Comparison of ENCODE assay signal across 17 cellular contexts in the genomic region with DNA sequence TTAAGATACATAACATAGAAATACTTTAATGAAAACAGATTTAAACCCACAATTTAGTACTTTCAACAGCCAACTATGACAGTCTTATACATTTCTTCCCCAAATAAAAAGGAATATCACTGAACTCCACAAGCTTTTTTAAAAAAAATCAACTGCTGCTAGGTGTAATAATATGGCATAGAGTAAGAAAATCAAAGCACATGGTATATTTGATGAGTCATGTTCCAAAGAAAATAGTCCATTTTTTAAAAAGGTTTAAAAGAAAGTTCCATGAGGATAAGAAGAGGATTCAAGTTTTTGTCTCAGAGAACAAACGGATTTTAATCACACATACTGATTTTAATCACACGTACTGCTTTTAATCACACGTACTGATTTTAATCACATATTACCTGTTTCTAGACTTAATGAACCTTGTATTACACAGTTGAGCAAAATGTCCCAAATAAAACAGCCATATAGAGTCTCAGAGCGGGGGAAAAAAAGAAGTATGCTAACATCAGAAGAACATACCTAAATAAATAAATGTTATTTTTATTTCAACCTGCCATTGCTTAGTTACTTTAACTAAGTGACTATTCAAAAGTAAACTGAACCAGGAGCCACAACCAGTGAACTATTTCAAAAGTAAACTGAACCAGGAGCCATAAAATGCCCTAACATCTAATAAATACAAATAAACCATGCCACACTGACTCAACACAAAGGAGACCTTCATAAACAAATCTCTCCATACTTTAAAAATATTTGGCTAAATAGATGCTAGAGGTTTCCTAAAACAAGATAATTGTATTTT.
DNase-seq lines count a peak whose midpoint lies in the region; ATAC-seq, FAIRE-seq and TF ChIP-seq lines count a peak whose summit lies in the region.
"Had no signal": no experiment of that assay in that cellular context is flagged by ENCODE, and none has a peak within 500 bp of the region (broad histone marks: within the 10 kb centered on the region; RNA-seq: fewer than 3 reads in every experiment).

No MANE protein-coding gene starts in this region.

- no peaks in the 10 kb centered on the region for H3K9me1 ChIP-seq in K562 (ENCODE audit: control insufficient read depth, insufficient read depth, low read length)

- H3K4me3 ChIP-seq in HepG2 (replicated peaks in 1 of 3; ENCODE audit: insufficient read depth in 1 of 3, low read depth in 2 of 3, low read length in 3 of 3) (no peak overlapping the region), right lobe of liver (no peak overlapping the region), K562 (no peak overlapping the region), aorta (ENCODE audit: low read length in 2 of 2) (no peak overlapping the region)
- H3K4me3 ChIP-seq: HAP-1 had no signal

- FAIRE-seq in HepG2 (lab: Jason Lieb, UNC) (no peak), K562 (lab: Jason Lieb, UNC) (no peak)
- FAIRE-seq: GM18507 had no signal

- H3K27ac ChIP-seq in HepG2 (ENCODE audit: extremely low read length, insufficient read depth, low read length), result no peak overlapping the region
- H3K27ac ChIP-seq in right lobe of liver, result no peak overlapping the region
- H3K27ac ChIP-seq in K562 (ENCODE audit: extremely low read depth, low read depth, low read length), result no peak overlapping the region
- no peak overlapping the region for H3K27ac ChIP-seq in aorta (ENCODE audit: low read depth in 1 of 2, low read length in 2 of 2)
- H3K27ac ChIP-seq: C4-2B had no signal

- ATAC-seq in HepG2 (no peak), right lobe of liver (no peak), K562 (no peak), aorta (ENCODE audit: low FRiP score) (no peak)
- ATAC-seq: CD8-positive, alpha-beta T cell had no signal

- TF ChIP-seq CTCF in HepG2 (CRISPR knock-in tag; IDR thresholded peaks at IDR 0.05) (no peak), right lobe of liver (IDR thresholded peaks at IDR 0.05) (no peak), K562 (IDR thresholded peaks at IDR 0.05 in 2 of 3, conservative IDR thresholded peaks at IDR 0.05 in 1 of 3; ENCODE audit: insufficient read depth in 2 of 3, low read depth in 1 of 3, low read length in 3 of 3) (no peak)

- H4K20me1 ChIP-seq in HepG2 (ENCODE audit: insufficient read depth, low read length), result no peaks in the 10 kb centered on the region; the same call in 1 of the 2 replicates
- H4K20me1 ChIP-seq in K562 (replicated peaks; ENCODE audit: control insufficient read depth, insufficient read depth, low read length), result no peaks in the 10 kb centered on the region

- CTCF ChIA-PET in HepG2 (lab: Yijun Ruan, JAX; ENCODE audit: low intra/inter-chr PET ratio, low total read pairs) (no interaction called here), K562 (lab: Yijun Ruan, JAX; ENCODE audit: low intra/inter-chr PET ratio) (no interaction called here)

- H3K4me1 ChIP-seq in HepG2 (ENCODE audit: insufficient read depth, low read length) (peaks cover 9% of the 10 kb centered on the region), right lobe of liver (no peaks in the 10 kb centered on the region), K562 (replicated peaks in 1 of 2; ENCODE audit: control insufficient read depth in 2 of 2, insufficient read depth in 2 of 2, low read length in 2 of 2) (no peaks in the 10 kb centered on the region), aorta (ENCODE audit: control insufficient read depth in 1 of 2, insufficient read depth in 2 of 2, low read length in 2 of 2) (no peaks in the 10 kb centered on the region)
- H3K4me1 ChIP-seq: BE2C had no signal

- TF ChIP-seq RAD21 in HepG2 (CRISPR knock-in tag; IDR thresholded peaks at IDR 0.05) (no peak), K562 (CRISPR knock-in tag; conservative IDR thresholded peaks at IDR 0.05 in 1 of 2, IDR thresholded peaks at IDR 0.05 in 1 of 2) (no peak)

- H3K4me2 ChIP-seq in HepG2 (ENCODE audit: low read depth, low read length), result no peak overlapping the region
- no peak overlapping the region for H3K4me2 ChIP-seq in K562 (ENCODE audit: insufficient read depth, low read length)

- H3K79me2 ChIP-seq in HepG2 (ENCODE audit: insufficient read depth, low read length), result no peaks in the 10 kb centered on the region
- no peaks in the 10 kb centered on the region for H3K79me2 ChIP-seq in K562 (ENCODE audit: control insufficient read depth, insufficient read depth, low read length)

- DNase-seq in HepG2 (ENCODE audit: low spot score) (no peak), right lobe of liver (no peak), M059J (ENCODE audit: low read depth) (peak; percentile 23), K562 (ENCODE audit: extremely low read depth in 1 of 4, low spot score in 3 of 4) (no peak), NCI-H226 (no peak), DMS153 (lab: John Stamatoyannopoulos, UW) (no peak), aorta (no peak)
- DNase-seq in stimulated activated CD8-positive, alpha-beta memory T cell treated with anti-CD3 and anti-CD28 coated beads, Interleukin-4, amount 100 ng/mL, for 48 hours, result no peak
- DNase-seq: BE2C; CD8-positive, alpha-beta T cell; COR-L47; DMS53; GF-D8; GOT3 had no signal

- H2AFZ ChIP-seq in HepG2 (ENCODE audit: low read length) (no peak overlapping the region), K562 (ENCODE audit: low read depth, low read length) (no peak overlapping the region)

- BruUV-seq in HepG2 (replicated peaks; lab: Mats Ljungman, UMichigan) (no TSS peak), K562 (replicated peaks; lab: Mats Ljungman, UMichigan) (no TSS peak)

- 96% methylated on average over 4 of the region's 4 CpGs for WGBS in HepG2 (ENCODE audit: low lambda C conversion rate)
- 74% methylated on average over 4 of the region's 4 CpGs for WGBS in right lobe of liver (ENCODE audit: insufficient coverage, low coverage, low lambda C conversion rate, missing lambda C conversion rate)
- WGBS in K562 (ENCODE audit: insufficient coverage, low coverage, missing lambda C conversion rate), result 2% methylated on average over 4 of the region's 4 CpGs
- 93 to 95% methylated on average over 4 of the region's 4 CpGs for WGBS in aorta, 2 donors

- TF ChIP-seq POLR2A in HepG2 (IDR thresholded peaks at IDR 0.05; ENCODE audit: insufficient read depth in 1 of 2, low read depth in 2 of 2, low read length in 2 of 2), result no peak
- TF ChIP-seq POLR2A in right lobe of liver (IDR thresholded peaks at IDR 0.05), result no peak
- TF ChIP-seq POLR2A in K562 (conservative IDR thresholded peaks at IDR 0.05), result no peak

- intact Hi-C loops in HepG2 (cut with micrococcal nuclease; ENCODE audit: unreplicated experiment) (no loop called here), right lobe of liver (cut with DNase I) (no loop called here), K562 (cut with micrococcal nuclease) (no loop called here), aorta (cut with DNase I) (no loop called here)

- H3K9me3 ChIP-seq in HepG2 (ENCODE audit: low read length) (peaks cover 11% of the 10 kb centered on the region; the same call in 1 of the 2 replicates), right lobe of liver (peaks cover 0 to 6% (median 0%) of the 10 kb centered on the region in 4 donors), K562 (replicated peaks; ENCODE audit: control insufficient read depth, insufficient read depth, low read depth, low read length) (no peaks in the 10 kb centered on the region), aorta (ENCODE audit: control insufficient read depth, low read length) (no peaks in the 10 kb centered on the region)
- H3K9me3 ChIP-seq: BE2C had no signal

- no peak for TF ChIP-seq EP300 in HepG2 (IDR thresholded peaks at IDR 0.05; ENCODE audit: low read depth in 2 of 2, low read length in 2 of 2)
- TF ChIP-seq EP300 in HepG2 (CRISPR knock-in tag; IDR thresholded peaks at IDR 0.05; ENCODE audit: borderline replicate concordance), result no peak
- no peak for TF ChIP-seq EP300 in K562 (IDR thresholded peaks at IDR 0.05; ENCODE audit: low read length)

- no peaks in the 10 kb centered on the region for H3K27me3 ChIP-seq in HepG2 (ENCODE audit: control insufficient read depth in 1 of 2, insufficient read depth in 2 of 2, low read length in 2 of 2)
- no peaks in the 10 kb centered on the region for H3K27me3 ChIP-seq in right lobe of liver
- peaks cover 0 to 3% of the 10 kb centered on the region in 2 experiments; a peak in 2 of 5 replicates for H3K27me3 ChIP-seq in K562 (ENCODE audit: control insufficient read depth in 2 of 2, insufficient read depth in 2 of 2, low read length in 2 of 2)
- no peaks in the 10 kb centered on the region for H3K27me3 ChIP-seq in aorta (ENCODE audit: control insufficient read depth in 1 of 2, insufficient read depth in 2 of 2, low read length in 1 of 2)
- H3K27me3 ChIP-seq: BE2C had no signal

- in situ Hi-C loops in HepG2 (cut with HindIII; ENCODE audit: extremely low pct_ligation_motif_present, low pct_unique_long_range_greater_than_20kb), result no loop called here
- in situ Hi-C loops in K562 (cut with MboI), result no loop called here

- H3K36me3 ChIP-seq in HepG2 (replicated peaks in 1 of 2; ENCODE audit: control insufficient read depth in 1 of 2, insufficient read depth in 2 of 2, low read length in 2 of 2), result no peaks in the 10 kb centered on the region; a peak in 1 of 5 replicates
- H3K36me3 ChIP-seq in right lobe of liver, result no peaks in the 10 kb centered on the region
- H3K36me3 ChIP-seq in K562 (ENCODE audit: control insufficient read depth, insufficient read depth, low read length), result no peaks in the 10 kb centered on the region
- no peaks in the 10 kb centered on the region for H3K36me3 ChIP-seq in aorta (ENCODE audit: control insufficient read depth in 1 of 2, insufficient read depth in 2 of 2, low read length in 1 of 2)
- H3K36me3 ChIP-seq: BE2C, HAP-1 had no signal

- POLR2A ChIA-PET in HepG2 (lab: Yijun Ruan, JAX) (no interaction called here), K562 (lab: Yijun Ruan, JAX) (no interaction called here)

- H3K9ac ChIP-seq in HepG2 (ENCODE audit: insufficient read depth, low read depth, low read length) (no peak overlapping the region), K562 (ENCODE audit: insufficient read depth in 1 of 2, low read depth in 2 of 2, low read length in 2 of 2) (no peak overlapping the region)

TF ChIP-seq in HepG2, 621 proteins besides CTCF, POLR2A, EP300 and RAD21:
- no peak for TF ChIP-seq PTBP1 (IDR thresholded peaks at IDR 0.05; ENCODE audit: low read depth, low read length, poor library complexity, severe bottlenecking)
- TF ChIP-seq NFE2L2 (IDR thresholded peaks at IDR 0.05; ENCODE audit: low read length), result peak; percentile 79; the same call in 1 of the 2 replicates
TF ChIP-seq in HepG2: peak in this region for 1.

TF ChIP-seq in K562, 482 proteins besides CTCF, POLR2A, EP300 and RAD21:
- peak; percentile 49; the same call in 1 of the 2 replicates for TF ChIP-seq MAFG (tag; conservative IDR thresholded peaks at IDR 0.05)
- no peak for TF ChIP-seq IRF2 (CRISPR knock-in tag; IDR thresholded peaks at IDR 0.05)
- TF ChIP-seq NFE2L1 (tag; IDR thresholded peaks at IDR 0.05; ENCODE audit: borderline replicate concordance, low read depth), result peak; percentile 50; the same call in 1 of the 2 replicates
